In the genomic region with DNA sequence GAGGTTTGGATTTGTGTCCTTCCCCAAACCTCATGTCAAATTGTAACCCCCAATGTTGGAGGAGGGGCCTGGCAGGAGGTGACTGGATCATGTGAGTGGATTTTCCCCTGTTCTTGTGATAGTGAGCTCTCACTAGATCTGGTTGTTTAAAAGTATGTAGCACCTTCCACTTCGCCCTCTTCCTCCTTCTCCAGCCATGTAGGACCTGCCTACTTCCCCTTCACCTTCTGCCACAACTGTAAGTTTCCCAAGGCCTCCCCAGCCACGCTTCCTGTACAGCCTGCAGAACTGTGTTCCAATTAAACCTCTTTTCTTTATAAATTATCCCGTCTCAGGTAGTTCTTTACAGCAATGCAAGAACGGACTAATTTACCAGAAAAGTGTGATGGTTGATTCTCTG, we compare ENCODE assay signal across 20 cellular contexts.
DNase-seq lines count a peak whose midpoint lies in the region; FAIRE-seq and TF ChIP-seq lines count a peak whose summit lies in the region.
"Had no signal": no experiment of that assay in that cellular context is flagged by ENCODE, and none has a peak within 500 bp of the region (broad histone marks: within the 10 kb centered on the region; RNA-seq: fewer than 3 reads in every experiment).

No MANE protein-coding gene starts in this region.

- H3K9me3 Mint-ChIP-seq in CD14-positive monocyte: peaks cover 7 to 17% (median 9%) of the 10 kb centered on the region in 7 donors
- peaks cover 20% of the 10 kb centered on the region for H3K9me3 Mint-ChIP-seq in dendritic cell treated with granulocyte-macrophage colony-stimulating factor and Interleukin-4, amounts not matched to agents 40 ng/mL and 50 ng/mL, for 4 days

- peaks cover 75% of the 10 kb centered on the region for H3K4me1 Mint-ChIP-seq in CD14-positive monocyte
- H3K4me1 Mint-ChIP-seq in dendritic cell treated with granulocyte-macrophage colony-stimulating factor and Interleukin-4, amounts not matched to agents 40 ng/mL and 50 ng/mL, for 4 days (ENCODE audit: low read depth): peaks cover 72% of the 10 kb centered on the region

- no peak for TF ChIP-seq CTCF in CD14-positive monocyte (IDR thresholded peaks at IDR 0.05)
- no peak for TF ChIP-seq CTCF in OCI-LY3 (IDR thresholded peaks at IDR 0.05; ENCODE audit: low read depth, low read length)
- no peak for TF ChIP-seq CTCF in uterus (IDR thresholded peaks at IDR 0.05)

- no peaks in the 10 kb centered on the region for H4K20me1 ChIP-seq in OCI-LY3 (ENCODE audit: insufficient read depth, low read length)

- peaks cover 16% of the 10 kb centered on the region; the same call in 1 of the 2 replicates for H3K27me3 ChIP-seq in OCI-LY3 (ENCODE audit: low read depth, low read length)
- H3K27me3 ChIP-seq in uterus: no peaks in the 10 kb centered on the region
- H3K27me3 ChIP-seq: brain microvascular endothelial cell, heart right ventricle, stomach had no signal

- intact Hi-C loops in CD14-positive monocyte (cut with micrococcal nuclease) (loop anchor here in 1 of 2 donors (5.0 kb wide), 1 partner anchor 109 kb away; no protein-coding TSS in a partner anchor), uterus (cut with DNase I; ENCODE audit: low total_unique reads) (no loop called here)
- intact Hi-C loops in dendritic cell treated with granulocyte-macrophage colony-stimulating factor and Interleukin-4, amounts not matched to agents 40 ng/mL and 50 ng/mL, for 4 days (cut with micrococcal nuclease): no loop called here

- TF ChIP-seq POLR2A in GM12891 (IDR thresholded peaks at IDR 0.05; ENCODE audit: low read depth, low read length): no peak
- no peak for TF ChIP-seq POLR2A in uterus (IDR thresholded peaks at IDR 0.05)

- FAIRE-seq in GM12891 (lab: Jason Lieb, UNC): peak; percentile 28
- FAIRE-seq: HepG2 had no signal

- DNase-seq in CD14-positive monocyte (ENCODE audit: low spot score) (peak; percentile 51), GM12891 (ENCODE audit: insufficient read length, low spot score) (no peak), uterus (no peak), DMS114 treated with DMSO at 0.1 percent for 48 hours (lab: John Stamatoyannopoulos, UW; ENCODE audit: unreplicated experiment) (no peak), NCI-H2107 (lab: John Stamatoyannopoulos, UW) (no peak)
- DNase-seq: activated CD4-positive, CD25-positive, alpha-beta regulatory T cell; activated gamma-delta T cell treated with Interleukin-2 at 50 U/mL for 16 hours; brain microvascular endothelial cell; effector CD4-positive, alpha-beta T cell; heart right ventricle; midbrain; NCI-H1417; NCI-H2227 treated with DMSO at 0.1 percent for 48 hours; PC-9; stomach; SW 1271 had no signal

- H3K4me3 Mint-ChIP-seq in CD14-positive monocyte: peak overlapping the region; percentile 27 to 62
- H3K4me3 Mint-ChIP-seq in dendritic cell treated with granulocyte-macrophage colony-stimulating factor and Interleukin-4, amounts not matched to agents 40 ng/mL and 50 ng/mL, for 4 days: no peak overlapping the region

- no peak overlapping the region for H3K4me3 ChIP-seq in OCI-LY3 (ENCODE audit: low read length)
- no peak overlapping the region for H3K4me3 ChIP-seq in uterus
- H3K4me3 ChIP-seq: heart right ventricle, PC-9, skin epidermis, stomach had no signal

- H3K9me3 ChIP-seq in OCI-LY3 (ENCODE audit: insufficient read depth, low read length) (peaks cover 7% of the 10 kb centered on the region; the same call in 1 of the 2 replicates), uterus (no peaks in the 10 kb centered on the region)
- H3K9me3 ChIP-seq: stomach had no signal

- no peak overlapping the region for H3K9ac ChIP-seq in OCI-LY3 (ENCODE audit: low read length)

- H3K36me3 Mint-ChIP-seq in CD14-positive monocyte: peaks cover 6 to 7% of the 10 kb centered on the region in 2 donors
- peaks cover 2% of the 10 kb centered on the region for H3K36me3 Mint-ChIP-seq in dendritic cell treated with granulocyte-macrophage colony-stimulating factor and Interleukin-4, amounts not matched to agents 40 ng/mL and 50 ng/mL, for 4 days (ENCODE audit: low read depth)

- H3K27ac ChIP-seq in OCI-LY3 (ENCODE audit: low read length) (no peak overlapping the region), uterus (no peak overlapping the region)
- H3K27ac ChIP-seq: brain microvascular endothelial cell, PC-9, stomach had no signal

- H3K4me2 ChIP-seq in OCI-LY3 (ENCODE audit: low read length): peak overlapping the region; percentile 65; the same call in 1 of the 2 replicates
- H3K4me2 ChIP-seq: PC-9 had no signal

- H3K79me2 ChIP-seq in OCI-LY3 (ENCODE audit: low read length): no peaks in the 10 kb centered on the region

- H3K27me3 Mint-ChIP-seq in CD14-positive monocyte (ENCODE audit: low read depth in 3 of 3): peaks cover 0 to 2% (median 0%) of the 10 kb centered on the region in 3 donors
- peaks cover 2% of the 10 kb centered on the region for H3K27me3 Mint-ChIP-seq in dendritic cell treated with granulocyte-macrophage colony-stimulating factor and Interleukin-4, amounts not matched to agents 40 ng/mL and 50 ng/mL, for 4 days

- H3K27ac Mint-ChIP-seq in CD14-positive monocyte: peak overlapping the region; percentile 89 to 97 (median 95)
- H3K27ac Mint-ChIP-seq in dendritic cell treated with granulocyte-macrophage colony-stimulating factor and Interleukin-4, amounts not matched to agents 40 ng/mL and 50 ng/mL, for 4 days: peak overlapping the region; percentile 64

- H3K4me1 ChIP-seq in OCI-LY3 (ENCODE audit: low read length): peaks cover 53% of the 10 kb centered on the region
- H3K4me1 ChIP-seq in uterus: no peaks in the 10 kb centered on the region

- H2AFZ ChIP-seq in OCI-LY3 (ENCODE audit: low read depth, low read length): no peak overlapping the region
- H2AFZ ChIP-seq: PC-9 had no signal

- H3K36me3 ChIP-seq in OCI-LY3 (replicated peaks; ENCODE audit: low read depth, low read length) (peaks cover 7% of the 10 kb centered on the region), uterus (no peaks in the 10 kb centered on the region)
- H3K36me3 ChIP-seq: brain microvascular endothelial cell, heart right ventricle, stomach had no signal

TF ChIP-seq in GM12891, 5 proteins besides CTCF, POLR2A, EP300 and RAD21:
- TF ChIP-seq PAX5 (IDR thresholded peaks at IDR 0.05; ENCODE audit: insufficient read depth, low read length, severe bottlenecking): no peak
- no peak for TF ChIP-seq POU2F2 (IDR thresholded peaks at IDR 0.05; ENCODE audit: low read depth, low read length)
- no peak for TF ChIP-seq SPI1 (IDR thresholded peaks at IDR 0.05; ENCODE audit: low read depth, low read length)
- TF ChIP-seq TAF1 (IDR thresholded peaks at IDR 0.05; ENCODE audit: low read depth, low read length): no peak
- no peak for TF ChIP-seq POLR2AphosphoS5 (IDR thresholded peaks at IDR 0.05; ENCODE audit: low read depth, low read length)
